14 cellular contexts compared by ENCODE assay signal in the genomic region with DNA sequence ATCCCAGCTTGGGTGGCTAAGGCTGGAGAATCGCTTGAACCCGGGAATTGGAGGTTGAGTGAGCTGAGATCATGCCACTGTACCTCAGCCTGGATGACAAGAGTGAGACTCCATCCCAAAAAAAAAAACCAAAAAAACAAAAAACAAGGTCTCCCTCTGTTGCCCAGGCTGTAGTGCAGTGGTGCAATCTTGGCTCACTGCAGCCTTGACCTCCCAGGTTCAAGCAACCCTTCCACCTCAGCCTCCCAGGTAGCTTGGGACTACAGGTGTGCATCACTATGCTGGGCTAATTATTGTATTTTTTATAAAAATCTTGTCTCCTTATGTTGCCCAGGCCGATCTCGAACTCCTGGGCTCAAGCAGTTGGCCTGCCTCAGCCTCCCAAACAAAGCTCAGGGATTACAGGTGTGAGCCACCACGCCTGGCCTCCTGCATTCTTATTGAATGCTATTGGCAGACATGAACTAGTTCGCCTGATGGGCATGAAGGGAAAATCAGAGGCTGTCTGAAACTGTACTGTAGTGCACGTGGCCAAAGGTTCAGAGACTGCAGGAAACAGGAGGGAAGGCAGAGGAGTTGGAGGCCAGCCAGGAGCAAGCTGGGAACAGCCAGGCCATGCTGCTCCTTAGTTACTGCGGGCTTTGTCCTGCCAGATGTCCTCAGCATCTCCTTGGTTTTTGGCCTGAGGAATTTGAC. TPM values are rescaled to one million over a fixed set of nuclear protein-coding genes. Genes with fewer than 3 reads are reported as not detected.
DNase-seq lines count a peak whose midpoint lies in the region; ATAC-seq, FAIRE-seq and TF ChIP-seq lines count a peak whose summit lies in the region.
"Had no signal": no experiment of that assay in that cellular context is flagged by ENCODE, and none has a peak within 500 bp of the region (broad histone marks: within the 10 kb centered on the region; RNA-seq: fewer than 3 reads in every experiment).

No MANE protein-coding gene starts in this region.

- no peak overlapping the region for H3K4me3 ChIP-seq in astrocyte of the spinal cord (ENCODE audit: low read depth, low read length)
- H3K4me3 ChIP-seq in hepatocyte = no peak overlapping the region
- H3K4me3 ChIP-seq in CD4-positive, alpha-beta memory T cell (ENCODE audit: low read length in 2 of 2) = no peak overlapping the region
- no peak overlapping the region for H3K4me3 ChIP-seq in effector memory CD4-positive, alpha-beta T cell (ENCODE audit: insufficient read depth, low read depth, low read length, poor library complexity, severe bottlenecking)
- H3K4me3 ChIP-seq: smooth muscle cell had no signal

- ATAC-seq in stimulated activated naive CD8-positive, alpha-beta T cell treated with anti-CD3 and anti-CD28 coated beads, Interleukin-15, amount 100 ng/mL, for 72 hours = no peak
- no peak for ATAC-seq in stimulated activated naive CD8-positive, alpha-beta T cell treated with anti-CD3 and anti-CD28 coated beads, Interleukin-15, Interleukin-2, amounts not matched to agents 100 U/mL and 50 U/mL, for 24 hours
- no peak for ATAC-seq in GM18868 (IDR thresholded peaks at IDR 0.05; ENCODE audit: unreplicated experiment)

- H3K27me3 ChIP-seq in hepatocyte = no peaks in the 10 kb centered on the region
- no peaks in the 10 kb centered on the region for H3K27me3 ChIP-seq in CD4-positive, alpha-beta memory T cell (ENCODE audit: insufficient read depth, low read length)
- no peaks in the 10 kb centered on the region for H3K27me3 ChIP-seq in effector memory CD4-positive, alpha-beta T cell (replicated peaks; ENCODE audit: control insufficient read depth, insufficient read depth, low read length, poor library complexity, severe bottlenecking)

- no peak overlapping the region for H3K27ac ChIP-seq in hepatocyte
- no peak overlapping the region for H3K27ac ChIP-seq in CD4-positive, alpha-beta memory T cell (ENCODE audit: low read depth, low read length)
- H3K27ac ChIP-seq in effector memory CD4-positive, alpha-beta T cell (ENCODE audit: insufficient read depth, low read length, poor library complexity, severe bottlenecking) = no peak overlapping the region

- POLR2A ChIA-PET in CD4-positive, alpha-beta memory T cell (lab: Charles Lee; ENCODE audit: partially characterized antibody) = no interaction called here

- H3K4me1 Mint-ChIP-seq in stimulated activated naive CD8-positive, alpha-beta T cell treated with anti-CD3 and anti-CD28 coated beads, Interleukin-15, amount 100 ng/mL, for 72 hours = peaks cover 6% of the 10 kb centered on the region
- no peaks in the 10 kb centered on the region for H3K4me1 Mint-ChIP-seq in CD4-positive, alpha-beta memory T cell
- H3K4me1 Mint-ChIP-seq: central memory CD8-positive, alpha-beta T cell had no signal

- H3K4me3 Mint-ChIP-seq in stimulated activated naive CD8-positive, alpha-beta T cell treated with anti-CD3 and anti-CD28 coated beads, Interleukin-15, amount 100 ng/mL, for 72 hours = no peak overlapping the region
- H3K4me3 Mint-ChIP-seq in CD4-positive, alpha-beta memory T cell = no peak overlapping the region
- H3K4me3 Mint-ChIP-seq: central memory CD8-positive, alpha-beta T cell had no signal

- DNase-seq in stimulated activated naive CD8-positive, alpha-beta T cell treated with anti-CD3 and anti-CD28 coated beads, Interleukin-15, amount 100 ng/mL, for 72 hours = no peak
- no peak for DNase-seq in stimulated activated naive CD8-positive, alpha-beta T cell treated with anti-CD3 and anti-CD28 coated beads, Interleukin-15, Interleukin-2, amounts not matched to agents 100 U/mL and 50 U/mL, for 24 hours
- DNase-seq in astrocyte of the spinal cord (ENCODE audit: low read depth, low spot score) = peak; percentile 69
- DNase-seq in hepatocyte (ENCODE audit: low spot score) = peak; percentile 11
- DNase-seq in urothelium cell line (ENCODE audit: low spot score) = peak; percentile 32
- DNase-seq in CD4-positive, alpha-beta memory T cell = no peak
- DNase-seq in effector memory CD4-positive, alpha-beta T cell = no peak
- DNase-seq: activated T-cell treated with anti-CD3 and anti-CD28 coated beads, Interleukin-2, amount 50 U/mL, for 1 hour; NCI-H1105 treated with DMSO at 0.1 percent for 48 hours had no signal

- intact Hi-C loops in CD4-positive, alpha-beta memory T cell (cut with micrococcal nuclease) = no loop called here

- no peak overlapping the region for H3K4me2 ChIP-seq in hepatocyte
- H3K4me2 ChIP-seq: smooth muscle cell had no signal

- H2AFZ ChIP-seq in hepatocyte = no peak overlapping the region

- H3K79me2 ChIP-seq in hepatocyte = no peaks in the 10 kb centered on the region

- in situ Hi-C loops in astrocyte of the spinal cord (cut with HindIII; ENCODE audit: low sequenced_read_pairs) = no loop called here

- peak overlapping the region; percentile 58 to 79 for H3K27ac Mint-ChIP-seq in stimulated activated naive CD8-positive, alpha-beta T cell treated with anti-CD3 and anti-CD28 coated beads, Interleukin-15, amount 100 ng/mL, for 72 hours
- peak overlapping the region in 1 of 7 donors; percentile 6 for H3K27ac Mint-ChIP-seq in CD4-positive, alpha-beta memory T cell

- H3K9me3 Mint-ChIP-seq in stimulated activated naive CD8-positive, alpha-beta T cell treated with anti-CD3 and anti-CD28 coated beads, Interleukin-15, amount 100 ng/mL, for 72 hours = no peaks in the 10 kb centered on the region
- peaks cover 0 to 3% (median 0%) of the 10 kb centered on the region in 8 donors for H3K9me3 Mint-ChIP-seq in CD4-positive, alpha-beta memory T cell
- H3K9me3 Mint-ChIP-seq: central memory CD8-positive, alpha-beta T cell had no signal

- peak; percentile 5 for FAIRE-seq in urothelium cell line (lab: Jason Lieb, UNC)
- FAIRE-seq: GM19239, TTC549 had no signal

- no peaks in the 10 kb centered on the region for H3K4me1 ChIP-seq in hepatocyte (ENCODE audit: insufficient read depth)
- H3K4me1 ChIP-seq in CD4-positive, alpha-beta memory T cell (ENCODE audit: insufficient read depth, low read length) = no peaks in the 10 kb centered on the region
- H3K4me1 ChIP-seq in effector memory CD4-positive, alpha-beta T cell (ENCODE audit: control insufficient read depth, insufficient read depth, low read length, poor library complexity, severe bottlenecking) = no peaks in the 10 kb centered on the region

- H3K36me3 Mint-ChIP-seq in CD4-positive, alpha-beta memory T cell = no peaks in the 10 kb centered on the region

- H4K20me1 ChIP-seq in hepatocyte (ENCODE audit: insufficient read depth, poor library complexity, severe bottlenecking) = no peaks in the 10 kb centered on the region

- CTCF ChIA-PET in CD4-positive, alpha-beta memory T cell (lab: Charles Lee; ENCODE audit: partially characterized antibody) = interaction anchor here (0.7 kb wide), 1 partner anchor 202 kb away, joined by 3 read pairs; no protein-coding TSS in a partner anchor

- 91% methylated on average over 8 of the region's 8 CpGs for WGBS in hepatocyte (ENCODE audit: low lambda C conversion rate, missing lambda C conversion rate)

- no peak for TF ChIP-seq CTCF in astrocyte of the spinal cord (IDR thresholded peaks at IDR 0.05; ENCODE audit: low read depth, low read length)
- TF ChIP-seq CTCF in hepatocyte (IDR thresholded peaks at IDR 0.05; ENCODE audit: poor library complexity) = no peak

- H3K36me3 ChIP-seq in hepatocyte (replicated peaks; ENCODE audit: insufficient read depth, low read depth) = no peaks in the 10 kb centered on the region
- H3K36me3 ChIP-seq in CD4-positive, alpha-beta memory T cell (ENCODE audit: insufficient read depth, low read length) = no peaks in the 10 kb centered on the region
- H3K36me3 ChIP-seq in effector memory CD4-positive, alpha-beta T cell (ENCODE audit: control insufficient read depth, insufficient read depth, low read length) = no peaks in the 10 kb centered on the region

- no peaks in the 10 kb centered on the region for H3K9me2 ChIP-seq in hepatocyte (replicated peaks; ENCODE audit: insufficient read depth)

- H3K9me3 ChIP-seq in hepatocyte (ENCODE audit: low read depth) = no peaks in the 10 kb centered on the region
- H3K9me3 ChIP-seq in CD4-positive, alpha-beta memory T cell (ENCODE audit: control insufficient read depth in 1 of 2, low read length in 2 of 2) = no peaks in the 10 kb centered on the region
- H3K9me3 ChIP-seq in effector memory CD4-positive, alpha-beta T cell (ENCODE audit: control insufficient read depth, low read length) = no peaks in the 10 kb centered on the region

- peaks cover 9% of the 10 kb centered on the region for H3K27me3 Mint-ChIP-seq in stimulated activated naive CD8-positive, alpha-beta T cell treated with anti-CD3 and anti-CD28 coated beads, Interleukin-15, amount 100 ng/mL, for 72 hours
- no peaks in the 10 kb centered on the region for H3K27me3 Mint-ChIP-seq in CD4-positive, alpha-beta memory T cell
- H3K27me3 Mint-ChIP-seq: central memory CD8-positive, alpha-beta T cell had no signal

RNA-seq across cellular contexts. Expression of a gene that starts 16.0 kb away (rescaled TPM):
- 13.3 and 15.3 TPM in 2 replicates for total RNA-seq in hepatocyte
- polyA plus RNA-seq in hepatocyte = 4.3 and 5.8 TPM in 2 replicates
- total RNA-seq in CD4-positive, alpha-beta memory T cell = 10 to 100 TPM; 56.0 to 63.6 TPM
- 10 to 100 TPM in 1 of 2 donors, 1 to 10 TPM in 1; 6.3 to 10.1 TPM for polyA plus RNA-seq in CD4-positive, alpha-beta memory T cell

Comparison
In these comparisons a context has a peak if more than half of its experiments do, and no peak if none do; other contexts are left out.
1. DNase-seq: peak in astrocyte of the spinal cord (single experiment), hepatocyte (single experiment) and urothelium cell line (single experiment); none in stimulated activated naive CD8-positive, alpha-beta T cell treated with anti-CD3 and anti-CD28 coated beads, Interleukin-15, amount 100 ng/mL, for 72 hours (0 of 2), stimulated activated naive CD8-positive, alpha-beta T cell treated with anti-CD3 and anti-CD28 coated beads, Interleukin-15, Interleukin-2, amounts not matched to agents 100 U/mL and 50 U/mL, for 24 hours (single experiment), CD4-positive, alpha-beta memory T cell (0 of 5) and effector memory CD4-positive, alpha-beta T cell (0 of 3).